In the genomic region with DNA sequence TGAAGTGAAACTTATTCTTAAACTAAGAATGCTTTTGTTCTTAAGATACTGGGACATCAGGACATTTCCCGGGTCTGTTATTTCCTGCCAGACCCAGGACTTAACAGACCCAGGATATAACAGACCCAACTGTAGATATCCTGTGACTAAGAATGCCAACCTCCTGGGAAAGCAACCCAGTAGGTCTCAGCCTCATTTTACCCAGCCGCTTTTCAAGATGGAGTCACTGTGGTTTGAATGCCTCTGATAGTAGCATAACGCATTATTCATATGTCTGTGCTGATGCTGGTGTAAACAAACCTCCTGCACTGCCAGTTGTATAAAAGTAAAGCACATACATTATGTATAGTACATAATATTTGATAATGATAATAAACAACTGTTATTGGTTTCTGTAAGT, we compare ENCODE assay signal across 21 cellular contexts.
DNase-seq lines count a peak whose midpoint lies in the region; ATAC-seq and TF ChIP-seq lines count a peak whose summit lies in the region.
"Had no signal": no experiment of that assay in that cellular context is flagged by ENCODE, and none has a peak within 500 bp of the region (broad histone marks: within the 10 kb centered on the region; RNA-seq: fewer than 3 reads in every experiment).

No MANE protein-coding gene starts in this region.

- no peak overlapping the region for H3K4ac ChIP-seq in mesenchymal stem cell (ENCODE audit: low read depth in 1 of 2, low read length in 2 of 2)

- H3K4me3 ChIP-seq in ACC112 (ENCODE audit: low read depth, low read length) (no peak overlapping the region), brain microvascular endothelial cell (ENCODE audit: low read depth, low read length) (no peak overlapping the region), mesenchymal stem cell (ENCODE audit: insufficient read depth in 1 of 2, low read depth in 1 of 2, low read length in 2 of 2) (no peak overlapping the region)
- H3K4me3 ChIP-seq: HAP-1 had no signal

- peak overlapping the region; percentile 77; the same call in 1 of the 2 replicates for H3K27ac Mint-ChIP-seq in HFFc6
- H3K27ac Mint-ChIP-seq: CD14-positive monocyte; CD8-positive, alpha-beta memory T cell; IgD-negative memory B cell had no signal

- H3K27me3 ChIP-seq in ACC112 (ENCODE audit: insufficient read depth, low read length): no peaks in the 10 kb centered on the region
- H3K27me3 ChIP-seq in brain microvascular endothelial cell (replicated peaks): no peaks in the 10 kb centered on the region
- H3K27me3 ChIP-seq in mesenchymal stem cell (ENCODE audit: control insufficient read depth in 1 of 2, insufficient read depth in 1 of 2, low read length in 2 of 2): no peaks in the 10 kb centered on the region
- H3K27me3 ChIP-seq: BE2C had no signal

- H3K4me1 Mint-ChIP-seq in HFFc6 (ENCODE audit: low read depth): peaks cover 26% of the 10 kb centered on the region
- H3K4me1 Mint-ChIP-seq: CD8-positive, alpha-beta memory T cell had no signal

- H2AK5ac ChIP-seq in mesenchymal stem cell (ENCODE audit: low read length, severe bottlenecking): no peak overlapping the region

- intact Hi-C loops in Right ventricle myocardium superior (cut with DNase I): no loop called here

- peaks cover 18% of the 10 kb centered on the region for H3K4me1 ChIP-seq in ACC112 (ENCODE audit: control insufficient read depth, insufficient read depth, low read length, unreplicated experiment)
- H3K4me1 ChIP-seq in mesenchymal stem cell (ENCODE audit: control insufficient read depth, insufficient read depth, low read depth, low read length): peaks cover 3% of the 10 kb centered on the region
- H3K4me1 ChIP-seq: BE2C had no signal

- H4K91ac ChIP-seq in mesenchymal stem cell (ENCODE audit: low read length): peak overlapping the region; percentile 39

- in situ Hi-C loops in brain microvascular endothelial cell (cut with HindIII; ENCODE audit: low pct_ligation_motif_present, low sequenced_read_pairs): no loop called here

- H3K14ac ChIP-seq in mesenchymal stem cell (ENCODE audit: low read length in 2 of 2): no peak overlapping the region

- H3K4me3 Mint-ChIP-seq in HFFc6: no peak overlapping the region
- H3K4me3 Mint-ChIP-seq: CD14-positive monocyte; CD8-positive, alpha-beta memory T cell; IgD-negative memory B cell had no signal

- TF ChIP-seq CTCF in HFFc6 (IDR thresholded peaks at IDR 0.05) (no peak), brain microvascular endothelial cell (IDR thresholded peaks at IDR 0.05; ENCODE audit: low read depth, low read length, missing control alignments) (no peak)

- 89% methylated on average over 1 of the region's 3 CpGs for WGBS in mesenchymal stem cell

- no peak for DNase-seq in HFFc6
- DNase-seq in brain microvascular endothelial cell: no peak
- DNase-seq in mesenchymal stem cell: no peak
- no peak for DNase-seq in AG08396 (ENCODE audit: low spot score)
- DNase-seq in Right ventricle myocardium superior: no peak
- no peak for DNase-seq in middle frontal gyrus (ENCODE audit: extremely low spot score, low spot score)
- DNase-seq in SIG-M5 (lab: John Stamatoyannopoulos, UW): no peak
- DNase-seq: BE2C; CD8-positive, alpha-beta memory T cell; DND-41; NCI-H1092; NCI-H1417 treated with DMSO at 0.1 percent for 48 hours; NCI-H1694 treated with DMSO at 0.1 percent for 48 hours; NCI-H2081; NCI-H2227 treated with DMSO at 0.1 percent for 48 hours had no signal

- H3K27ac ChIP-seq in ACC112 (ENCODE audit: low read depth, low read length) (peak overlapping the region; percentile 82), brain microvascular endothelial cell (peak overlapping the region; percentile 60), mesenchymal stem cell (ENCODE audit: low read length, poor library complexity, severe bottlenecking) (no peak overlapping the region)
- H3K27ac ChIP-seq: RWPE1 had no signal

- H3K9me3 ChIP-seq in mesenchymal stem cell (ENCODE audit: control insufficient read depth, low read length): no peaks in the 10 kb centered on the region
- H3K9me3 ChIP-seq: BE2C, HAP-1 had no signal

- no peak overlapping the region for H3K23ac ChIP-seq in mesenchymal stem cell (ENCODE audit: low read length in 2 of 2)

- H2BK5ac ChIP-seq in mesenchymal stem cell (ENCODE audit: low read depth, low read length, poor library complexity, severe bottlenecking): no peak overlapping the region

- H2BK120ac ChIP-seq in mesenchymal stem cell (ENCODE audit: low read depth, low read length): peak overlapping the region; percentile 49

- H2BK12ac ChIP-seq in mesenchymal stem cell (ENCODE audit: low read length in 2 of 2): peak overlapping the region in 1 of 2 experiments; percentile 68

- H3K36me3 Mint-ChIP-seq in HFFc6 (ENCODE audit: low read depth): no peaks in the 10 kb centered on the region
- H3K36me3 Mint-ChIP-seq: CD14-positive monocyte; CD8-positive, alpha-beta memory T cell; IgD-negative memory B cell had no signal

- H2BK15ac ChIP-seq in mesenchymal stem cell (ENCODE audit: low read depth, poor library complexity, severe bottlenecking): no peak overlapping the region

- no peaks in the 10 kb centered on the region for H3K9me3 Mint-ChIP-seq in HFFc6
- H3K9me3 Mint-ChIP-seq: CD8-positive, alpha-beta memory T cell; IgD-negative memory B cell had no signal

- H3K36me3 ChIP-seq in ACC112 (ENCODE audit: insufficient read depth, low read length): no peaks in the 10 kb centered on the region
- no peaks in the 10 kb centered on the region for H3K36me3 ChIP-seq in brain microvascular endothelial cell (replicated peaks)
- H3K36me3 ChIP-seq in mesenchymal stem cell (ENCODE audit: control insufficient read depth in 1 of 2, insufficient read depth in 2 of 2, low read depth in 1 of 2, low read length in 2 of 2): no peaks in the 10 kb centered on the region
- H3K36me3 ChIP-seq: BE2C, HAP-1 had no signal

- no peaks in the 10 kb centered on the region for H3K79me1 ChIP-seq in mesenchymal stem cell (replicated peaks; ENCODE audit: low read length, poor library complexity, severe bottlenecking)

- H2AFZ ChIP-seq in ACC112 (ENCODE audit: low read length, unreplicated experiment): peak overlapping the region; percentile 68
- H2AFZ ChIP-seq in mesenchymal stem cell (ENCODE audit: low read depth, low read length): no peak overlapping the region

- no peak overlapping the region for H3K4me2 ChIP-seq in mesenchymal stem cell (ENCODE audit: low read length, poor library complexity, severe bottlenecking)

- no peak for ATAC-seq in Right ventricle myocardium superior (ENCODE audit: poor library complexity)
- ATAC-seq: Panc1 had no signal

- no peaks in the 10 kb centered on the region for H3K79me2 ChIP-seq in ACC112 (ENCODE audit: control insufficient read depth, insufficient read depth, low read length, unreplicated experiment)

- H3K18ac ChIP-seq in mesenchymal stem cell (ENCODE audit: low read depth in 1 of 2, low read length in 2 of 2): no peak overlapping the region

- H4K8ac ChIP-seq in mesenchymal stem cell (ENCODE audit: low read length): peak overlapping the region; percentile 82

- no peak overlapping the region for H3K9ac ChIP-seq in mesenchymal stem cell (ENCODE audit: low read length)

- H3K27me3 Mint-ChIP-seq in HFFc6 (ENCODE audit: insufficient read depth): peaks cover 2% of the 10 kb centered on the region
- H3K27me3 Mint-ChIP-seq: IgD-negative memory B cell had no signal
